In genomic region chr15:66855039-66855438, GRCh38 we compare ENCODE assay signal across 13 cellular contexts.
DNase-seq lines count a peak whose midpoint lies in the region; ATAC-seq and TF ChIP-seq lines count a peak whose summit lies in the region.
"Had no signal": no experiment of that assay in that cellular context is flagged by ENCODE, and none has a peak within 500 bp of the region (broad histone marks: within the 10 kb centered on the region; RNA-seq: fewer than 3 reads in every experiment).

No MANE protein-coding gene starts in this region.

- intact Hi-C loops in heart right ventricle (cut with DNase I), result loop anchor here in 1 of 10 donors (5.0 kb wide), 1 partner anchor 238 kb away; no protein-coding TSS in a partner anchor

- H3K4me1 ChIP-seq in SK-N-SH (ENCODE audit: control insufficient read depth in 1 of 2, insufficient read depth in 2 of 2, low read depth in 1 of 2, low read length in 1 of 2) (peaks cover 11 to 19% of the 10 kb centered on the region in 2 experiments; a peak in 3 of 4 replicates), heart right ventricle (peaks cover 7 to 25% (median 18%) of the 10 kb centered on the region in 9 donors)

- H3K79me2 ChIP-seq in SK-N-SH (ENCODE audit: insufficient read depth), result peaks cover 22% of the 10 kb centered on the region; the same call in 1 of the 2 replicates

- no peak overlapping the region for H3K9ac ChIP-seq in SK-N-SH

- no peaks in the 10 kb centered on the region for H3K9me2 ChIP-seq in SK-N-SH

- H3K9me3 ChIP-seq in SK-N-SH, result no peaks in the 10 kb centered on the region
- no peaks in the 10 kb centered on the region for H3K9me3 ChIP-seq in heart right ventricle

- H3K9me3 Mint-ChIP-seq in nephron, result no peaks in the 10 kb centered on the region
- H3K9me3 Mint-ChIP-seq: CD14-positive monocyte; CD8-positive, alpha-beta T cell had no signal

- CTCF ChIA-PET in SK-N-SH (lab: Yijun Ruan, JAX), result interaction anchor here (4.9 kb wide), 1 partner anchor 236 kb away, joined by 23 read pairs; no protein-coding TSS in a partner anchor

- H3K4me3 ChIP-seq in SK-N-SH (ENCODE audit: low read depth in 2 of 2, low read length in 1 of 2), result no peak overlapping the region
- H3K4me3 ChIP-seq in coronary artery, result no peak overlapping the region
- no peak overlapping the region for H3K4me3 ChIP-seq in heart right ventricle

- H3K4me1 Mint-ChIP-seq in nephron, result peaks cover 24% of the 10 kb centered on the region

- no peaks in the 10 kb centered on the region for H4K20me1 ChIP-seq in SK-N-SH (ENCODE audit: insufficient read depth)

- no peak for DNase-seq in SK-N-SH
- peak; percentile 7 for DNase-seq in coronary artery (ENCODE audit: low spot score)
- no peak for DNase-seq in activated naive CD4-positive, alpha-beta T cell treated with Interleukin-2 at 50 U/mL for 16 hours
- no peak for DNase-seq in heart right ventricle
- DNase-seq in NCI-H748 treated with DMSO at 0.1 percent for 48 hours (lab: John Stamatoyannopoulos, UW), result no peak
- DNase-seq: CD8-positive, alpha-beta T cell; COR-L47; DND-41; GDM1; HCEC 1CT had no signal

- ATAC-seq in heart right ventricle, result no peak
- ATAC-seq: CD8-positive, alpha-beta T cell had no signal

- WGBS in SK-N-SH (ENCODE audit: low lambda C conversion rate), result 21% methylated on average over 1 of the region's 1 CpG
- WGBS in heart right ventricle, 2 donors, result 79% methylated on average over 1 of the region's 1 CpG

- peak overlapping the region; percentile 30; the same call in 1 of the 2 replicates for H3K4me2 ChIP-seq in SK-N-SH

- peak in 1 of 2 experiments; percentile 62; a peak in 1 of 4 replicates for TF ChIP-seq EP300 in SK-N-SH (IDR thresholded peaks at IDR 0.05; ENCODE audit: borderline replicate concordance in 1 of 2, low read depth in 1 of 2, low read length in 1 of 2)

- H3K36me3 ChIP-seq in SK-N-SH (replicated peaks in 1 of 2; ENCODE audit: control insufficient read depth in 1 of 2, insufficient read depth in 2 of 2, low read length in 1 of 2), result no peaks in the 10 kb centered on the region
- peaks cover 0 to 5% (median 0%) of the 10 kb centered on the region in 9 donors for H3K36me3 ChIP-seq in heart right ventricle

- H3K27ac ChIP-seq in SK-N-SH (ENCODE audit: low read depth in 2 of 2, low read length in 1 of 2) (peak overlapping the region in 1 of 2 experiments; percentile 63; a peak in 2 of 4 replicates), coronary artery (no peak overlapping the region), heart right ventricle (no peak overlapping the region)
- H3K27ac ChIP-seq: HL-60 had no signal

- H3F3A ChIP-seq in SK-N-SH (replicated peaks; ENCODE audit: insufficient read depth), result peaks cover 29% of the 10 kb centered on the region

- H3K36me3 Mint-ChIP-seq in nephron (ENCODE audit: low read depth), result no peaks in the 10 kb centered on the region
- H3K36me3 Mint-ChIP-seq: CD8-positive, alpha-beta T cell had no signal

- TF ChIP-seq CTCF in SK-N-SH (IDR thresholded peaks at IDR 0.05), result no peak
- no peak for TF ChIP-seq CTCF in coronary artery (IDR thresholded peaks at IDR 0.05)
- no peak for TF ChIP-seq CTCF in nephron (IDR thresholded peaks at IDR 0.05; ENCODE audit: unreplicated experiment in 3 of 3)
- TF ChIP-seq CTCF in heart right ventricle (IDR thresholded peaks at IDR 0.05), result no peak

- H2AFZ ChIP-seq in SK-N-SH (ENCODE audit: low read depth), result no peak overlapping the region

- H3K4me3 Mint-ChIP-seq in nephron, result no peak overlapping the region
- H3K4me3 Mint-ChIP-seq: CD14-positive monocyte; CD8-positive, alpha-beta T cell had no signal

- H3K27ac Mint-ChIP-seq in nephron, result peak overlapping the region in 2 of 3 experiments; percentile 50 to 60
- H3K27ac Mint-ChIP-seq: CD8-positive, alpha-beta T cell had no signal

- TF ChIP-seq RAD21 in SK-N-SH (IDR thresholded peaks at IDR 0.05; ENCODE audit: low read length), result no peak

- peaks cover 19% of the 10 kb centered on the region for H3K27me3 Mint-ChIP-seq in nephron (ENCODE audit: low read depth)

- no peaks in the 10 kb centered on the region for H3K27me3 ChIP-seq in SK-N-SH (ENCODE audit: insufficient read depth)
- H3K27me3 ChIP-seq in heart right ventricle, result no peaks in the 10 kb centered on the region

- POLR2A ChIA-PET in SK-N-SH (lab: Yijun Ruan, JAX), result no interaction called here

TF ChIP-seq in SK-N-SH, 30 proteins besides CTCF, POLR2A, EP300 and RAD21:
- no peak for TF ChIP-seq MEF2A (IDR thresholded peaks at IDR 0.05; ENCODE audit: borderline replicate concordance, low read depth)
- TF ChIP-seq USF2 (IDR thresholded peaks at IDR 0.05; ENCODE audit: borderline replicate concordance, low read depth, low read length), result no peak
- TF ChIP-seq REST (IDR thresholded peaks at IDR 0.05; ENCODE audit: low read depth, low read length), result no peak
- TF ChIP-seq NFIC (IDR thresholded peaks at IDR 0.05; ENCODE audit: borderline replicate concordance), result peak; percentile 29; the same call in 1 of the 2 replicates
- TF ChIP-seq RXRA (IDR thresholded peaks at IDR 0.05; ENCODE audit: borderline replicate concordance, low read depth), result no peak
- TF ChIP-seq, protein P1, sequence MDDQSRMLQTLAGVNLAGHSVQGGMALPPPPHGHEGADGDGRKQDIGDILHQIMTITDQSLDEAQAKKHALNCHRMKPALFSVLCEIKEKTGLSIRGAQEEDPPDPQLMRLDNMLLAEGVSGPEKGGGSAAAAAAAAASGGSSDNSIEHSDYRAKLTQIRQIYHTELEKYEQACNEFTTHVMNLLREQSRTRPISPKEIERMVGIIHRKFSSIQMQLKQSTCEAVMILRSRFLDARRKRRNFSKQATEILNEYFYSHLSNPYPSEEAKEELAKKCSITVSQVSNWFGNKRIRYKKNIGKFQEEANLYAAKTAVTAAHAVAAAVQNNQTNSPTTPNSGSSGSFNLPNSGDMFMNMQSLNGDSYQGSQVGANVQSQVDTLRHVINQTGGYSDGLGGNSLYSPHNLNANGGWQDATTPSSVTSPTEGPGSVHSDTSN (IDR thresholded peaks at IDR 0.05), result peak; percentile 15; the same call in 1 of the 2 replicates
- TF ChIP-seq ELF1 (IDR thresholded peaks at IDR 0.05), result no peak
- peak; percentile 31; the same call in 1 of the 2 replicates for TF ChIP-seq FOSL2 (IDR thresholded peaks at IDR 0.05; ENCODE audit: borderline replicate concordance, low read depth)
- TF ChIP-seq TCF12 (IDR thresholded peaks at IDR 0.05), result peak; percentile 78
- TF ChIP-seq JUND (IDR thresholded peaks at IDR 0.05), result peak; percentile 42; the same call in 1 of the 2 replicates
- TF ChIP-seq MXI1 (IDR thresholded peaks at IDR 0.05; ENCODE audit: low read depth, low read length), result no peak
